In genomic region chr2:234211797-234212196, GRCh38 we compare ENCODE assay signal across 22 cellular contexts.
DNase-seq lines count a peak whose midpoint lies in the region; ATAC-seq, FAIRE-seq and TF ChIP-seq lines count a peak whose summit lies in the region.
"Had no signal": no experiment of that assay in that cellular context is flagged by ENCODE, and none has a peak within 500 bp of the region (broad histone marks: within the 10 kb centered on the region; RNA-seq: fewer than 3 reads in every experiment).

No MANE protein-coding gene starts in this region.

- H3K4me3 ChIP-seq in adipocyte (ENCODE audit: low read length): no peak overlapping the region
- H3K4me3 ChIP-seq in fibroblast of the aortic adventitia (ENCODE audit: low read depth, low read length): no peak overlapping the region
- no peak overlapping the region for H3K4me3 ChIP-seq in small intestine (ENCODE audit: low read depth in 1 of 2, low read length in 2 of 2)
- no peak overlapping the region for H3K4me3 ChIP-seq in foreskin fibroblast (ENCODE audit: low read depth in 1 of 2, low read length in 2 of 2)
- no peak overlapping the region for H3K4me3 ChIP-seq in PC-3 (ENCODE audit: low read length)
- H3K4me3 ChIP-seq: GM23338, SJSA1, thyroid gland had no signal

- no peaks in the 10 kb centered on the region for H3K36me3 ChIP-seq in adipocyte (ENCODE audit: control insufficient read depth, insufficient read depth, low read length, severe bottlenecking)
- no peaks in the 10 kb centered on the region for H3K36me3 ChIP-seq in small intestine (ENCODE audit: control insufficient read depth in 2 of 2, insufficient read depth in 2 of 2, low read length in 2 of 2)
- H3K36me3 ChIP-seq in PC-3 (ENCODE audit: low read depth, low read length): no peaks in the 10 kb centered on the region
- H3K36me3 ChIP-seq: SJSA1, thyroid gland had no signal

- peaks cover 18% of the 10 kb centered on the region for H3K4me1 ChIP-seq in adipocyte (ENCODE audit: control insufficient read depth, insufficient read depth, low read length)
- no peaks in the 10 kb centered on the region for H3K4me1 ChIP-seq in small intestine (ENCODE audit: control insufficient read depth in 2 of 2, insufficient read depth in 1 of 2, low read depth in 1 of 2, low read length in 1 of 2)
- H3K4me1 ChIP-seq in PC-3 (ENCODE audit: insufficient read depth, low read length): no peaks in the 10 kb centered on the region
- H3K4me1 ChIP-seq: SJSA1, thyroid gland had no signal

- no peak overlapping the region for H3K4me2 ChIP-seq in PC-3 (ENCODE audit: low read length)
- H3K4me2 ChIP-seq: GM23338 had no signal

- no peak overlapping the region for H3K4me3 Mint-ChIP-seq in nephron progenitor cell
- H3K4me3 Mint-ChIP-seq: activated B cell treated with CpG ODN at 0.5 μM for 24 hours; activated CD8-positive, alpha-beta T cell treated with anti-CD3 and anti-CD28 coated beads, Interleukin-2, amount 10 ng/mL, durations not matched to agents 7 days and 5 days; activated T-cell treated with anti-CD3 and anti-CD28 coated beads, Interleukin-2, amount 50 U/mL, for 24 hours; GM23338; T-helper 2 cell treated with Interferon-gamma antibody and Interleukin-4, amounts not matched to agents 5 μg/mL and 100 μg/mL, for 36 hours had no signal

- peaks cover 27% of the 10 kb centered on the region for H3K9me3 Mint-ChIP-seq in nephron progenitor cell

- H3K27ac ChIP-seq in small intestine (ENCODE audit: low read depth in 1 of 2, low read length in 1 of 2) (no peak overlapping the region), PC-3 (ENCODE audit: low read length) (no peak overlapping the region)
- H3K27ac ChIP-seq: SJSA1, thyroid gland had no signal

- H3K9me3 ChIP-seq in adipocyte (ENCODE audit: control insufficient read depth, low read length) (peaks cover 5% of the 10 kb centered on the region), small intestine (ENCODE audit: control insufficient read depth, low read depth) (no peaks in the 10 kb centered on the region), PC-3 (ENCODE audit: low read length) (no peaks in the 10 kb centered on the region)
- H3K9me3 ChIP-seq: SJSA1, thyroid gland had no signal

- POLR2A ChIA-PET in PC-3 (lab: Charles Lee; ENCODE audit: unreplicated experiment): no interaction called here

- H3K4me1 Mint-ChIP-seq in nephron progenitor cell: peaks cover 12% of the 10 kb centered on the region
- H3K4me1 Mint-ChIP-seq: activated B cell treated with CpG ODN at 0.5 μM for 24 hours, GM23338 had no signal

- H3K79me2 ChIP-seq in PC-3 (ENCODE audit: low read length): no peaks in the 10 kb centered on the region

- no peaks in the 10 kb centered on the region for H4K20me1 ChIP-seq in PC-3 (ENCODE audit: low read length)

- 11 to 32% (median 19%) methylated on average over 4 of the region's 4 CpGs for WGBS in small intestine, 3 donors

- peak overlapping the region; percentile 51 for H3K9ac ChIP-seq in adipocyte (ENCODE audit: low read length)
- no peak overlapping the region for H3K9ac ChIP-seq in PC-3 (ENCODE audit: low read length)

- H3K9me2 ChIP-seq in PC-3 (replicated peaks; ENCODE audit: low read length): no peaks in the 10 kb centered on the region

- no peak for ATAC-seq in PC-3
- ATAC-seq: activated CD8-positive, alpha-beta T cell treated with anti-CD3 and anti-CD28 coated beads, Interleukin-2, amount 10 ng/mL, durations not matched to agents 7 days and 5 days; GM23338 had no signal

- peak; percentile 63 for DNase-seq in LoVo (ENCODE audit: low spot score)
- DNase-seq in adipocyte (ENCODE audit: low read depth): no peak
- peak; percentile 48 for DNase-seq in fibroblast of the aortic adventitia (ENCODE audit: low read depth)
- DNase-seq in small intestine: peak; percentile 71
- no peak for DNase-seq in foreskin fibroblast
- DNase-seq in PC-3: no peak
- DNase-seq in nephron progenitor cell: no peak
- DNase-seq: activated B cell treated with CpG ODN at 0.5 μM for 24 hours; activated CD8-positive, alpha-beta T cell treated with anti-CD3 and anti-CD28 coated beads, Interleukin-2, amount 10 ng/mL, durations not matched to agents 7 days and 5 days; activated naive CD4-positive, alpha-beta T cell treated with anti-CD3 and anti-CD28 coated beads, Interleukin-2, amount 50 U/mL, for 16 hours; activated T-cell treated with anti-CD3 and anti-CD28 coated beads, Interleukin-2, amount 50 U/mL, for 24 hours; AML-193; COR-L47; KG1; NCI-H2029; NCI-H510A treated with DMSO at 0.1 percent for 48 hours; stimulated activated naive CD4-positive, alpha-beta T cell; thyroid gland had no signal

- BruUV-seq in PC-3 (replicated peaks; lab: Mats Ljungman, UMichigan): no TSS peak

- H2AFZ ChIP-seq in PC-3 (ENCODE audit: low read length): no peak overlapping the region
- H2AFZ ChIP-seq: GM23338 had no signal

- H3K27me3 ChIP-seq in adipocyte (replicated peaks; ENCODE audit: control insufficient read depth, insufficient read depth, low read length) (peaks cover 12% of the 10 kb centered on the region), small intestine (ENCODE audit: control insufficient read depth in 2 of 2, insufficient read depth in 2 of 2, low read length in 2 of 2) (no peaks in the 10 kb centered on the region), PC-3 (ENCODE audit: low read length) (no peaks in the 10 kb centered on the region)
- H3K27me3 ChIP-seq: SJSA1, thyroid gland had no signal

- H3K27me3 Mint-ChIP-seq in nephron progenitor cell (ENCODE audit: low read depth, poor library complexity): peaks cover 8% of the 10 kb centered on the region
- H3K27me3 Mint-ChIP-seq: activated T-cell treated with anti-CD3 and anti-CD28 coated beads, Interleukin-2, amount 50 U/mL, for 24 hours had no signal

- intact Hi-C loops in PC-3 (cut with micrococcal nuclease): no loop called here

- H3K27ac Mint-ChIP-seq in nephron progenitor cell: no peak overlapping the region
- H3K27ac Mint-ChIP-seq: activated B cell treated with CpG ODN at 0.5 μM for 24 hours; activated CD8-positive, alpha-beta T cell treated with anti-CD3 and anti-CD28 coated beads, Interleukin-2, amount 10 ng/mL, durations not matched to agents 7 days and 5 days; activated T-cell treated with anti-CD3 and anti-CD28 coated beads, Interleukin-2, amount 50 U/mL, for 24 hours; GM23338; T-helper 2 cell treated with Interferon-gamma antibody and Interleukin-4, amounts not matched to agents 5 μg/mL and 100 μg/mL, for 36 hours had no signal

- H3F3A ChIP-seq in PC-3 (ENCODE audit: low read length, unreplicated experiment): no peaks in the 10 kb centered on the region

- CTCF ChIA-PET in PC-3 (lab: Charles Lee): no interaction called here

- no peak for FAIRE-seq in small intestine (lab: Jason Lieb, UNC)
- FAIRE-seq: GM18507 had no signal

- peaks cover 9% of the 10 kb centered on the region for H3K36me3 Mint-ChIP-seq in nephron progenitor cell (ENCODE audit: low read depth)

- no peak for TF ChIP-seq CTCF in fibroblast of the aortic adventitia (IDR thresholded peaks at IDR 0.05; ENCODE audit: insufficient read depth, low read length)
- TF ChIP-seq CTCF in foreskin fibroblast (IDR thresholded peaks at IDR 0.05; ENCODE audit: low read depth, low read length): no peak
- TF ChIP-seq CTCF in PC-3 (conservative IDR thresholded peaks at IDR 0.05; ENCODE audit: low read depth, low read length): no peak
- no peak for TF ChIP-seq CTCF in nephron progenitor cell (IDR thresholded peaks at IDR 0.05)

Comparison
In these comparisons a context has a peak if more than half of its experiments do, and no peak if none do; other contexts are left out.
1. DNase-seq: peak in LoVo (single experiment), fibroblast of the aortic adventitia (single experiment) and small intestine (single experiment); none in adipocyte (single experiment), foreskin fibroblast (0 of 2), PC-3 (single experiment) and nephron progenitor cell (single experiment).